Comparison of ENCODE assay signal across 26 cellular contexts in genomic region chr4:169583563-169583962, GRCh38. TPM values are rescaled to one million over a fixed set of nuclear protein-coding genes. Genes with fewer than 3 reads are reported as not detected.
DNase-seq lines count a peak whose midpoint lies in the region; ATAC-seq and TF ChIP-seq lines count a peak whose summit lies in the region.
"Had no signal": no experiment of that assay in that cellular context is flagged by ENCODE, and none has a peak within 500 bp of the region (broad histone marks: within the 10 kb centered on the region; RNA-seq: fewer than 3 reads in every experiment).

No MANE protein-coding gene starts in this region.

- H3K4me3 ChIP-seq in fibroblast of villous mesenchyme (ENCODE audit: low read depth, low read length) (no peak overlapping the region), skeletal muscle satellite cell (ENCODE audit: low read length) (no peak overlapping the region)
- H3K4me3 ChIP-seq: neural progenitor cell, right atrium auricular region, SJSA1, uterus had no signal

- H3K9ac ChIP-seq in skeletal muscle satellite cell (ENCODE audit: low read depth, low read length) = peak overlapping the region; percentile 4
- H3K9ac ChIP-seq: neural progenitor cell had no signal

- DNase-seq in GM04503 (ENCODE audit: low read depth) (peak; percentile 53), astrocyte of the hippocampus (ENCODE audit: low read depth, low spot score) (peak; percentile 19), fibroblast of villous mesenchyme (ENCODE audit: low read depth) (peak; percentile 80), ureter (ENCODE audit: low spot score) (no peak)
- DNase-seq in T-helper 2 cell treated with Interferon-gamma antibody and Interleukin-4, amounts not matched to agents 5 μg/mL and 100 μg/mL, for 36 hours (ENCODE audit: low spot score) = no peak
- DNase-seq: activated CD4-positive, CD25-positive, alpha-beta regulatory T cell; activated CD8-positive, alpha-beta memory T cell treated with anti-CD3 and anti-CD28 coated beads for 24 hours; activated naive CD8-positive, alpha-beta T cell treated with anti-CD3 and anti-CD28 coated beads, Interleukin-2, amount 10 ng/mL, durations not matched to agents 7 days and 5 days; activated T-cell treated with anti-CD3 and anti-CD28 coated beads, Interleukin-2, amount 50 U/mL, for 72 hours; caudate nucleus; effector CD8-positive, alpha-beta T cell; GDM1; NCI-H1436; NCI-H2171 treated with DMSO at 0.1 percent for 48 hours; NCI-H69; stimulated activated CD4-positive, alpha-beta T cell treated with anti-CD3 and anti-CD28 coated beads, Interleukin-1b, Interleukin-23, amount 100 ng/mL, for 48 hours; stimulated activated naive CD8-positive, alpha-beta T cell treated with anti-CD3 and anti-CD28 coated beads, Interleukin-15, amount 100 ng/mL, for 72 hours; T-helper 2 cell; uterus had no signal

- peaks cover 16% of the 10 kb centered on the region for H3K4me1 ChIP-seq in skeletal muscle satellite cell (ENCODE audit: control insufficient read depth, insufficient read depth, low read length)
- H3K4me1 ChIP-seq: right atrium auricular region, SJSA1, uterus had no signal

- H3K4me2 ChIP-seq in skeletal muscle satellite cell (ENCODE audit: low read length) = peak overlapping the region; percentile 23
- H3K4me2 ChIP-seq: neural progenitor cell had no signal

- H3K27me3 ChIP-seq in skeletal muscle satellite cell (ENCODE audit: control insufficient read depth, insufficient read depth, low read length) = no peaks in the 10 kb centered on the region
- H3K27me3 ChIP-seq: neural progenitor cell, right atrium auricular region, SJSA1 had no signal

- H3K9me3 Mint-ChIP-seq in T-helper 2 cell treated with Interferon-gamma antibody and Interleukin-4, amounts not matched to agents 5 μg/mL and 100 μg/mL, for 36 hours = no peaks in the 10 kb centered on the region
- H3K9me3 Mint-ChIP-seq: activated naive CD8-positive, alpha-beta T cell treated with anti-CD3 and anti-CD28 coated beads, Interleukin-2, amount 10 ng/mL, durations not matched to agents 7 days and 5 days; activated T-cell treated with anti-CD3 and anti-CD28 coated beads, Interleukin-2, amount 50 U/mL, for 72 hours; neural progenitor cell; stimulated activated naive CD8-positive, alpha-beta T cell treated with anti-CD3 and anti-CD28 coated beads, Interleukin-15, amount 100 ng/mL, for 72 hours had no signal

- no peak overlapping the region for H3K4me3 Mint-ChIP-seq in T-helper 2 cell treated with Interferon-gamma antibody and Interleukin-4, amounts not matched to agents 5 μg/mL and 100 μg/mL, for 36 hours
- H3K4me3 Mint-ChIP-seq: activated naive CD8-positive, alpha-beta T cell treated with anti-CD3 and anti-CD28 coated beads, Interleukin-2, amount 10 ng/mL, durations not matched to agents 7 days and 5 days; activated T-cell treated with anti-CD3 and anti-CD28 coated beads, Interleukin-2, amount 50 U/mL, for 72 hours; B cell; neural progenitor cell; stimulated activated naive CD8-positive, alpha-beta T cell treated with anti-CD3 and anti-CD28 coated beads, Interleukin-15, amount 100 ng/mL, for 72 hours had no signal

- ATAC-seq in HG02938 (IDR thresholded peaks at IDR 0.05; ENCODE audit: unreplicated experiment) (no peak), HG02798 (IDR thresholded peaks at IDR 0.05; ENCODE audit: poor library complexity, unreplicated experiment) (no peak)
- ATAC-seq: activated T-cell treated with anti-CD3 and anti-CD28 coated beads, Interleukin-2, amount 50 U/mL, for 72 hours; stimulated activated naive CD8-positive, alpha-beta T cell treated with anti-CD3 and anti-CD28 coated beads, Interleukin-15, amount 100 ng/mL, for 72 hours had no signal

- H3K36me3 Mint-ChIP-seq in T-helper 2 cell treated with Interferon-gamma antibody and Interleukin-4, amounts not matched to agents 5 μg/mL and 100 μg/mL, for 36 hours (ENCODE audit: low read depth) = peaks cover 28% of the 10 kb centered on the region

- TF ChIP-seq CTCF in fibroblast of villous mesenchyme (IDR thresholded peaks at IDR 0.05; ENCODE audit: insufficient read depth, low read depth, low read length) = no peak

- peaks cover 5% of the 10 kb centered on the region for H3K36me3 ChIP-seq in skeletal muscle satellite cell (ENCODE audit: insufficient read depth, low read length)
- H3K36me3 ChIP-seq: uterus had no signal

- no peak overlapping the region for H3K27ac Mint-ChIP-seq in T-helper 2 cell treated with Interferon-gamma antibody and Interleukin-4, amounts not matched to agents 5 μg/mL and 100 μg/mL, for 36 hours
- H3K27ac Mint-ChIP-seq: activated naive CD8-positive, alpha-beta T cell treated with anti-CD3 and anti-CD28 coated beads, Interleukin-2, amount 10 ng/mL, durations not matched to agents 7 days and 5 days; activated T-cell treated with anti-CD3 and anti-CD28 coated beads, Interleukin-2, amount 50 U/mL, for 72 hours; B cell; neural progenitor cell had no signal

- no peaks in the 10 kb centered on the region for H3K9me3 ChIP-seq in skeletal muscle satellite cell (replicated peaks; ENCODE audit: low read length)
- H3K9me3 ChIP-seq: right atrium auricular region, SJSA1, uterus had no signal

- H3K27me3 Mint-ChIP-seq in T-helper 2 cell treated with Interferon-gamma antibody and Interleukin-4, amounts not matched to agents 5 μg/mL and 100 μg/mL, for 36 hours (ENCODE audit: low read depth) = no peaks in the 10 kb centered on the region
- H3K27me3 Mint-ChIP-seq: activated naive CD8-positive, alpha-beta T cell treated with anti-CD3 and anti-CD28 coated beads, Interleukin-2, amount 10 ng/mL, durations not matched to agents 7 days and 5 days; B cell; stimulated activated naive CD8-positive, alpha-beta T cell treated with anti-CD3 and anti-CD28 coated beads, Interleukin-15, amount 100 ng/mL, for 72 hours had no signal

- peaks cover 8% of the 10 kb centered on the region for H3K4me1 Mint-ChIP-seq in T-helper 2 cell treated with Interferon-gamma antibody and Interleukin-4, amounts not matched to agents 5 μg/mL and 100 μg/mL, for 36 hours (ENCODE audit: low read depth)
- H3K4me1 Mint-ChIP-seq: B cell had no signal

RNA-seq across cellular contexts. Expression of gene NEK1, which starts 28.8 kb away (rescaled TPM):
- total RNA-seq in fibroblast of villous mesenchyme = 8.7 and 11.2 TPM in 2 replicates
- 5.8 and 6.8 TPM in 2 replicates for total RNA-seq in skeletal muscle satellite cell (2012; rRNA removed)
- 19.3 TPM for total RNA-seq in ureter

RNA-seq across cellular contexts. Expression of gene CLCN3, which starts 36.8 kb away (rescaled TPM):
- total RNA-seq in fibroblast of villous mesenchyme = 27.1 and 30.7 TPM in 2 replicates
- total RNA-seq in skeletal muscle satellite cell (2012; rRNA removed) = 27.7 and 38.5 TPM in 2 replicates
- 79.2 TPM for total RNA-seq in ureter

Comparison
In these comparisons a context has a peak if more than half of its experiments do, and no peak if none do; other contexts are left out.
1. DNase-seq: peak in GM04503 (single experiment), astrocyte of the hippocampus (single experiment) and fibroblast of villous mesenchyme (single experiment); none in T-helper 2 cell treated with Interferon-gamma antibody and Interleukin-4, amounts not matched to agents 5 μg/mL and 100 μg/mL, for 36 hours (single experiment) and ureter (single experiment).